ENCODE assay signal across 29 cellular contexts in genomic region chr1:227603327-227603726, GRCh38.
"Had no signal": no experiment of that assay in that cellular context is flagged by ENCODE, and none has a peak within 500 bp of the region (broad histone marks: within the 10 kb centered on the region; RNA-seq: fewer than 3 reads in every experiment).

No MANE protein-coding gene starts in this region.

- ATAC-seq: activated CD8-positive, alpha-beta memory T cell treated with anti-CD3 and anti-CD28 coated beads, Interleukin-2, amount 10 ng/mL, durations not matched to agents 7 days and 5 days; activated CD8-positive, alpha-beta T cell treated with anti-CD3 and anti-CD28 coated beads, Interleukin-2, amount 10 ng/mL, durations not matched to agents 7 days and 5 days; activated naive CD8-positive, alpha-beta T cell treated with anti-CD3 and anti-CD28 coated beads, Interleukin-2, amount 50 U/mL, for 24 hours; body of pancreas; esophagus mucosa had no signal

- H3K4me3 Mint-ChIP-seq: activated CD4-positive, alpha-beta memory T cell treated with anti-CD3 and anti-CD28 coated beads for 36 hours; activated CD8-positive, alpha-beta memory T cell treated with anti-CD3 and anti-CD28 coated beads, Interleukin-2, amount 10 ng/mL, durations not matched to agents 7 days and 5 days; activated CD8-positive, alpha-beta T cell treated with anti-CD3 and anti-CD28 coated beads, Interleukin-2, amount 10 ng/mL, durations not matched to agents 7 days and 5 days; activated naive CD4-positive, alpha-beta T cell treated with anti-CD3 and anti-CD28 coated beads for 36 hours; activated naive CD4-positive, alpha-beta T cell treated with anti-CD3 and anti-CD28 coated beads, Interleukin-2, amount 50 U/mL, for 24 hours; activated naive CD8-positive, alpha-beta T cell treated with anti-CD3 and anti-CD28 coated beads for 36 hours; activated naive CD8-positive, alpha-beta T cell treated with anti-CD3 and anti-CD28 coated beads, Interleukin-2, amount 50 U/mL, for 24 hours; activated T-helper 1 cell treated with anti-CD3 and anti-CD28 coated beads, Interleukin-12 subunit alpha, Interleukin-12 subunit beta, Interleukin-2, Interleukin-4 antibody, amounts not matched to agents 30 ng/mL and 10 ng/mL and 1 ng/mL, durations not matched to agents 14 hours and 24 hours and 36 hours; dendritic cell treated with granulocyte-macrophage colony-stimulating factor and Interleukin-4, amounts not matched to agents 40 ng/mL and 50 ng/mL, for 4 days; endodermal cell had no signal

- DNase-seq: activated CD4-positive, alpha-beta memory T cell treated with anti-CD3 and anti-CD28 coated beads for 36 hours; activated CD4-positive, alpha-beta T cell treated with anti-CD3 and anti-CD28 coated beads for 1 hour; activated CD4-positive, alpha-beta T cell treated with anti-CD3 and anti-CD28 coated beads for 48 hours; activated CD8-positive, alpha-beta memory T cell treated with anti-CD3 and anti-CD28 coated beads, Interleukin-2, amount 10 ng/mL, durations not matched to agents 7 days and 5 days; activated CD8-positive, alpha-beta memory T cell treated with anti-CD3 and anti-CD28 coated beads, Interleukin-2, amount 50 U/mL, for 4 hours; activated CD8-positive, alpha-beta T cell treated with anti-CD3 and anti-CD28 coated beads, Interleukin-2, amount 10 ng/mL, durations not matched to agents 7 days and 5 days; activated effector memory CD4-positive, alpha-beta T cell treated with anti-CD3 and anti-CD28 coated beads, Interleukin-2, amount 50 U/mL, for 16 hours; activated naive CD4-positive, alpha-beta T cell treated with anti-CD3 and anti-CD28 coated beads for 36 hours; activated naive CD8-positive, alpha-beta T cell treated with anti-CD3 and anti-CD28 coated beads for 36 hours; activated naive CD8-positive, alpha-beta T cell treated with anti-CD3 and anti-CD28 coated beads, Interleukin-2, amount 50 U/mL, for 24 hours; activated T-cell treated with anti-CD3 and anti-CD28 coated beads, Interleukin-2, amount 50 U/mL, for 1 hour; activated T-cell treated with anti-CD3 and anti-CD28 coated beads, Interleukin-2, amount 50 U/mL, for 48 hours; adrenal gland; amygdala; aorta; body of pancreas; central memory CD4-positive, alpha-beta T cell; dorsolateral prefrontal cortex; effector memory CD4-positive, alpha-beta T cell; endodermal cell; foreskin fibroblast; head of caudate nucleus; T-helper 2 cell had no signal

- H3K27ac Mint-ChIP-seq: activated CD4-positive, alpha-beta memory T cell treated with anti-CD3 and anti-CD28 coated beads for 36 hours; activated CD8-positive, alpha-beta memory T cell treated with anti-CD3 and anti-CD28 coated beads, Interleukin-2, amount 10 ng/mL, durations not matched to agents 7 days and 5 days; activated CD8-positive, alpha-beta T cell treated with anti-CD3 and anti-CD28 coated beads, Interleukin-2, amount 10 ng/mL, durations not matched to agents 7 days and 5 days; activated naive CD4-positive, alpha-beta T cell treated with anti-CD3 and anti-CD28 coated beads for 36 hours; activated naive CD4-positive, alpha-beta T cell treated with anti-CD3 and anti-CD28 coated beads, Interleukin-2, amount 50 U/mL, for 24 hours; activated naive CD8-positive, alpha-beta T cell treated with anti-CD3 and anti-CD28 coated beads for 36 hours; activated naive CD8-positive, alpha-beta T cell treated with anti-CD3 and anti-CD28 coated beads, Interleukin-2, amount 50 U/mL, for 24 hours; activated T-helper 1 cell treated with anti-CD3 and anti-CD28 coated beads, Interleukin-12 subunit alpha, Interleukin-12 subunit beta, Interleukin-2, Interleukin-4 antibody, amounts not matched to agents 30 ng/mL and 10 ng/mL and 1 ng/mL, durations not matched to agents 14 hours and 24 hours and 36 hours; activated T-helper 2 cell treated with anti-CD3 and anti-CD28 coated beads, Interferon-gamma antibody, Interleukin-2, Interleukin-4, amounts not matched to agents 10 μg/mL and 5 μg/mL and 100 μg/mL, durations not matched to agents 14 hours and 24 hours and 36 hours; dendritic cell treated with granulocyte-macrophage colony-stimulating factor and Interleukin-4, amounts not matched to agents 40 ng/mL and 50 ng/mL, for 4 days; endodermal cell had no signal

- H3K27me3 Mint-ChIP-seq: activated CD4-positive, alpha-beta memory T cell treated with anti-CD3 and anti-CD28 coated beads for 36 hours; activated CD8-positive, alpha-beta memory T cell treated with anti-CD3 and anti-CD28 coated beads, Interleukin-2, amount 10 ng/mL, durations not matched to agents 7 days and 5 days; activated naive CD4-positive, alpha-beta T cell treated with anti-CD3 and anti-CD28 coated beads, Interleukin-2, amount 50 U/mL, for 24 hours; activated naive CD8-positive, alpha-beta T cell treated with anti-CD3 and anti-CD28 coated beads for 36 hours; activated naive CD8-positive, alpha-beta T cell treated with anti-CD3 and anti-CD28 coated beads, Interleukin-2, amount 50 U/mL, for 24 hours; dendritic cell treated with granulocyte-macrophage colony-stimulating factor and Interleukin-4, amounts not matched to agents 40 ng/mL and 50 ng/mL, for 4 days had no signal

- H3K4me3 ChIP-seq: adrenal gland, body of pancreas, coronary artery, dorsolateral prefrontal cortex had no signal

- H3K36me3 ChIP-seq: adrenal gland had no signal

- H3K4me1 ChIP-seq: body of pancreas had no signal

- H3K4me1 Mint-ChIP-seq: activated CD8-positive, alpha-beta memory T cell treated with anti-CD3 and anti-CD28 coated beads, Interleukin-2, amount 10 ng/mL, durations not matched to agents 7 days and 5 days; activated naive CD8-positive, alpha-beta T cell treated with anti-CD3 and anti-CD28 coated beads, Interleukin-2, amount 50 U/mL, for 24 hours; endodermal cell had no signal

- H3K27me3 ChIP-seq: adrenal gland, body of pancreas, dorsolateral prefrontal cortex had no signal

- H3K27ac ChIP-seq: adrenal gland, body of pancreas, coronary artery, dorsolateral prefrontal cortex had no signal
